12 cellular contexts compared by ENCODE assay signal in genomic region chr7:4025694-4026615, GRCh38.
"Had no signal": no experiment of that assay in that cellular context is flagged by ENCODE, and none has a peak within 500 bp of the region (broad histone marks: within the 10 kb centered on the region; RNA-seq: fewer than 3 reads in every experiment).

No MANE protein-coding gene starts in this region.

- H3K36me3 ChIP-seq: cardiac muscle cell, left ventricle myocardium inferior, upper lobe of left lung had no signal

- H3K9me3 Mint-ChIP-seq: activated naive CD4-positive, alpha-beta T cell treated with anti-CD3 and anti-CD28 coated beads for 36 hours; activated naive CD8-positive, alpha-beta T cell treated with anti-CD3 and anti-CD28 coated beads, Interleukin-2, amount 50 U/mL, for 24 hours had no signal

- FAIRE-seq: islet of Langerhans had no signal

- H3K4me3 Mint-ChIP-seq: activated naive CD4-positive, alpha-beta T cell treated with anti-CD3 and anti-CD28 coated beads for 36 hours; activated naive CD8-positive, alpha-beta T cell treated with anti-CD3 and anti-CD28 coated beads, Interleukin-2, amount 50 U/mL, for 24 hours; memory B cell; stimulated activated memory B cell treated with anti-CD40 and anti-IgM and Interleukin-4, amounts not matched to agents 10 μg/mL and 1 μg/mL and 100 μg/mL, for 72 hours had no signal

- DNase-seq: activated naive CD4-positive, alpha-beta T cell treated with anti-CD3 and anti-CD28 coated beads for 36 hours; activated naive CD8-positive, alpha-beta T cell treated with anti-CD3 and anti-CD28 coated beads, Interleukin-2, amount 50 U/mL, for 24 hours; activated T-cell treated with anti-CD3 and anti-CD28 coated beads for 4 hours; left ventricle myocardium inferior; upper lobe of left lung had no signal

- H3K4me1 Mint-ChIP-seq: activated naive CD8-positive, alpha-beta T cell treated with anti-CD3 and anti-CD28 coated beads, Interleukin-2, amount 50 U/mL, for 24 hours; memory B cell; stimulated activated memory B cell treated with anti-CD40 and anti-IgM and Interleukin-4, amounts not matched to agents 10 μg/mL and 1 μg/mL and 100 μg/mL, for 72 hours had no signal

- H3K27ac Mint-ChIP-seq: activated naive CD4-positive, alpha-beta T cell treated with anti-CD3 and anti-CD28 coated beads for 36 hours; activated naive CD8-positive, alpha-beta T cell treated with anti-CD3 and anti-CD28 coated beads, Interleukin-2, amount 50 U/mL, for 24 hours; memory B cell; stimulated activated memory B cell treated with anti-CD40 and anti-IgM and Interleukin-4, amounts not matched to agents 10 μg/mL and 1 μg/mL and 100 μg/mL, for 72 hours had no signal

- H3K36me3 Mint-ChIP-seq: memory B cell; stimulated activated memory B cell treated with anti-CD40 and anti-IgM and Interleukin-4, amounts not matched to agents 10 μg/mL and 1 μg/mL and 100 μg/mL, for 72 hours had no signal

- H3K9me3 ChIP-seq: left ventricle myocardium inferior, upper lobe of left lung had no signal

- H3K4me1 ChIP-seq: left ventricle myocardium inferior, upper lobe of left lung had no signal

- H3K4me3 ChIP-seq: cardiac muscle cell, dorsolateral prefrontal cortex, left ventricle myocardium inferior, SK-N-MC, upper lobe of left lung had no signal

- H3K27ac ChIP-seq: cardiac muscle cell, left ventricle myocardium inferior, SK-N-MC, upper lobe of left lung had no signal

- H3K27me3 ChIP-seq: cardiac muscle cell, dorsolateral prefrontal cortex, upper lobe of left lung had no signal

- ATAC-seq: activated CD4-positive, CD25-positive, alpha-beta regulatory T cell treated with anti-CD3 and anti-CD28 coated beads, Interleukin-2, amount 50 U/mL, for 24 hours; activated naive CD8-positive, alpha-beta T cell treated with anti-CD3 and anti-CD28 coated beads, Interleukin-2, amount 50 U/mL, for 24 hours; stimulated activated memory B cell treated with anti-CD40 and anti-IgM and Interleukin-4, amounts not matched to agents 10 μg/mL and 1 μg/mL and 100 μg/mL, for 72 hours had no signal
